17 cellular contexts compared by ENCODE assay signal in genomic region chr9:137270929-137271695, GRCh38. TPM values are rescaled to one million over a fixed set of nuclear protein-coding genes. Genes with fewer than 3 reads are reported as not detected.
A peak's percentile ranks its signal among the peaks of the same experiment; 100 is the strongest.
DNase-seq lines count a peak whose midpoint lies in the region; ATAC-seq, FAIRE-seq and TF ChIP-seq lines count a peak whose summit lies in the region.
"Had no signal": no experiment of that assay in that cellular context is flagged by ENCODE, and none has a peak within 500 bp of the region (broad histone marks: within the 10 kb centered on the region; RNA-seq: fewer than 3 reads in every experiment).

No MANE protein-coding gene starts in this region.

- intact Hi-C loops in psoas muscle (cut with DNase I) = no loop called here

- peaks cover 16 to 18% of the 10 kb centered on the region in 2 donors for H3K4me1 Mint-ChIP-seq in effector memory CD8-positive, alpha-beta T cell (ENCODE audit: low read depth in 2 of 2)
- H3K4me1 Mint-ChIP-seq in stimulated activated effector memory CD8-positive, alpha-beta T cell treated with anti-CD3 and anti-CD28 coated beads, Interleukin-12 subunit alpha, Interleukin-12 subunit beta, amount 100 ng/mL, for 72 hours = peaks cover 41% of the 10 kb centered on the region
- peaks cover 31% of the 10 kb centered on the region for H3K4me1 Mint-ChIP-seq in HFFc6 (ENCODE audit: low read depth)

- peak; percentile 51 for DNase-seq in activated T-cell treated with anti-CD3 and anti-CD28 coated beads, Interleukin-2, amount 50 U/mL, for 1 hour
- DNase-seq in activated T-cell treated with anti-CD3 and anti-CD28 coated beads for 4 hours = no peak
- DNase-seq in SK-N-MC (ENCODE audit: low read depth, low spot score) = no peak
- DNase-seq in effector memory CD8-positive, alpha-beta T cell = no peak
- DNase-seq in stimulated activated effector memory CD8-positive, alpha-beta T cell treated with anti-CD3 and anti-CD28 coated beads, Interleukin-12 subunit alpha, Interleukin-12 subunit beta, amount 100 ng/mL, for 72 hours (ENCODE audit: low spot score in 2 of 2) = no peak
- DNase-seq in small intestine = no peak
- DNase-seq in HFFc6 = no peak
- no peak for DNase-seq in psoas muscle
- DNase-seq: activated CD8-positive, alpha-beta memory T cell treated with anti-CD3 and anti-CD28 coated beads, Interleukin-2, amount 50 U/mL, for 4 hours; left colon; NCI-H2171 treated with DMSO at 0.1 percent for 48 hours; nephron progenitor cell; T-helper 9 cell had no signal

- no peak overlapping the region for H3K9ac ChIP-seq in SK-N-MC (ENCODE audit: insufficient read length)

- H3K36me3 ChIP-seq in SK-N-MC (ENCODE audit: insufficient read depth, low read length) (peaks cover 19% of the 10 kb centered on the region; the same call in 1 of the 2 replicates), small intestine (ENCODE audit: control insufficient read depth in 2 of 2, insufficient read depth in 2 of 2, low read length in 2 of 2) (peaks cover 4 to 10% of the 10 kb centered on the region in 2 donors), psoas muscle (ENCODE audit: insufficient read depth in 1 of 2, low read depth in 1 of 2) (peaks cover 2 to 53% of the 10 kb centered on the region in 2 donors)

- H3K27ac Mint-ChIP-seq in effector memory CD8-positive, alpha-beta T cell = peak overlapping the region in 1 of 2 donors; percentile 44
- H3K27ac Mint-ChIP-seq in stimulated activated effector memory CD8-positive, alpha-beta T cell treated with anti-CD3 and anti-CD28 coated beads, Interleukin-12 subunit alpha, Interleukin-12 subunit beta, amount 100 ng/mL, for 72 hours = peak overlapping the region; percentile 37
- H3K27ac Mint-ChIP-seq in HFFc6 = no peak overlapping the region
- H3K27ac Mint-ChIP-seq: nephron progenitor cell had no signal

- peak; percentile 72 for ATAC-seq in effector memory CD8-positive, alpha-beta T cell (replicated peaks)
- ATAC-seq in stimulated activated effector memory CD8-positive, alpha-beta T cell treated with anti-CD3 and anti-CD28 coated beads, Interleukin-12 subunit alpha, Interleukin-12 subunit beta, amount 100 ng/mL, for 72 hours = no peak
- no peak for ATAC-seq in psoas muscle
- ATAC-seq: left colon had no signal

- H3K27me3 ChIP-seq in small intestine (ENCODE audit: control insufficient read depth in 2 of 2, insufficient read depth in 2 of 2, low read length in 2 of 2) (no peaks in the 10 kb centered on the region), psoas muscle (ENCODE audit: insufficient read depth in 3 of 3, low read length in 2 of 3) (peaks cover 0 to 2% (median 2%) of the 10 kb centered on the region in 3 donors)

- peaks cover 4 to 8% of the 10 kb centered on the region in 2 donors for H3K4me1 ChIP-seq in small intestine (ENCODE audit: control insufficient read depth in 2 of 2, insufficient read depth in 1 of 2, low read depth in 1 of 2, low read length in 1 of 2)
- H3K4me1 ChIP-seq in psoas muscle = peaks cover 25% of the 10 kb centered on the region

- TF ChIP-seq CTCF in HFFc6 (IDR thresholded peaks at IDR 0.05) = no peak
- no peak for TF ChIP-seq CTCF in psoas muscle (IDR thresholded peaks at IDR 0.05)

- H3K27me3 Mint-ChIP-seq in effector memory CD8-positive, alpha-beta T cell = no peaks in the 10 kb centered on the region
- H3K27me3 Mint-ChIP-seq in HFFc6 (ENCODE audit: insufficient read depth) = peaks cover 6% of the 10 kb centered on the region

- no peak for FAIRE-seq in small intestine (lab: Jason Lieb, UNC)
- FAIRE-seq: GM19239, H1 had no signal

- 82 to 88% (median 85%) methylated on average over 32 of the region's 32 CpGs for WGBS in small intestine, 3 donors
- 82 to 91% (median 87%) methylated on average over 32 of the region's 32 CpGs for WGBS in psoas muscle, 3 donors

- H3K27ac ChIP-seq in SK-N-MC = peak overlapping the region; percentile 57; the same call in 1 of the 2 replicates
- no peak overlapping the region for H3K27ac ChIP-seq in small intestine (ENCODE audit: low read depth in 1 of 2, low read length in 1 of 2)
- no peak overlapping the region for H3K27ac ChIP-seq in psoas muscle

- H3K4me3 ChIP-seq in SK-N-MC (no peak overlapping the region), small intestine (ENCODE audit: low read depth in 1 of 2, low read length in 2 of 2) (no peak overlapping the region), psoas muscle (no peak overlapping the region)

- H3K4me3 Mint-ChIP-seq in effector memory CD8-positive, alpha-beta T cell = peak overlapping the region in 1 of 2 donors; percentile 12
- H3K4me3 Mint-ChIP-seq in stimulated activated effector memory CD8-positive, alpha-beta T cell treated with anti-CD3 and anti-CD28 coated beads, Interleukin-12 subunit alpha, Interleukin-12 subunit beta, amount 100 ng/mL, for 72 hours = no peak overlapping the region
- no peak overlapping the region for H3K4me3 Mint-ChIP-seq in HFFc6
- H3K4me3 Mint-ChIP-seq: nephron progenitor cell had no signal

- H3K9me3 ChIP-seq in SK-N-MC (ENCODE audit: low read depth, low read length) = no peaks in the 10 kb centered on the region
- no peaks in the 10 kb centered on the region for H3K9me3 ChIP-seq in small intestine (ENCODE audit: control insufficient read depth, low read depth)
- H3K9me3 ChIP-seq in psoas muscle = no peaks in the 10 kb centered on the region

- no peaks in the 10 kb centered on the region for H3K9me3 Mint-ChIP-seq in effector memory CD8-positive, alpha-beta T cell
- H3K9me3 Mint-ChIP-seq in stimulated activated effector memory CD8-positive, alpha-beta T cell treated with anti-CD3 and anti-CD28 coated beads, Interleukin-12 subunit alpha, Interleukin-12 subunit beta, amount 100 ng/mL, for 72 hours = no peaks in the 10 kb centered on the region
- H3K9me3 Mint-ChIP-seq in HFFc6 = no peaks in the 10 kb centered on the region
- H3K9me3 Mint-ChIP-seq: nephron progenitor cell had no signal

- H3K36me3 Mint-ChIP-seq in effector memory CD8-positive, alpha-beta T cell (ENCODE audit: insufficient read depth) = peaks cover 25% of the 10 kb centered on the region
- H3K36me3 Mint-ChIP-seq in stimulated activated effector memory CD8-positive, alpha-beta T cell treated with anti-CD3 and anti-CD28 coated beads, Interleukin-12 subunit alpha, Interleukin-12 subunit beta, amount 100 ng/mL, for 72 hours = peaks cover 59% of the 10 kb centered on the region
- H3K36me3 Mint-ChIP-seq in HFFc6 (ENCODE audit: low read depth) = peaks cover 20% of the 10 kb centered on the region

RNA-seq across cellular contexts. Expression of gene TOR4A, which starts 6.4 kb away (rescaled TPM):
- polyA plus RNA-seq in small intestine (10 to 100 TPM in 1 of 3 donors, 1 to 10 TPM in 2; 3.4 to 21.5 (median 9.7) TPM), psoas muscle (1 to 10 TPM in 2 of 3 donors, under 1 TPM in 1; 0.77 to 2.3 (median 1.1) TPM)
- 10 to 100 TPM; 58.4 to 76.2 (median 62.2) TPM for total RNA-seq in HFFc6 (2021; fragmentation: NEBNext Ultra II Directional; extraction: Animal tissue kit (Norgen Biotek cat#: 25700))
- 1 to 10 TPM; 1.7 to 2.3 (median 2.1) TPM for total RNA-seq in psoas muscle

RNA-seq across cellular contexts. Expression of gene NELFB, which starts 16.0 kb away (rescaled TPM):
- 10 to 100 TPM; 34.7 to 62.5 (median 34.9) TPM for polyA plus RNA-seq in small intestine
- total RNA-seq in HFFc6 (2021; fragmentation: NEBNext Ultra II Directional; extraction: Animal tissue kit (Norgen Biotek cat#: 25700)) = 10 to 100 TPM; 48.5 to 59.9 (median 52.7) TPM
- 10 to 100 TPM; 39.1 to 53.7 (median 42.8) TPM for total RNA-seq in psoas muscle
- 10 to 100 TPM; 43.2 to 74.3 (median 58.5) TPM for polyA plus RNA-seq in psoas muscle

RNA-seq across cellular contexts. Expression of gene STPG3, which starts 20.0 kb away (rescaled TPM):
- polyA plus RNA-seq in small intestine (not detected), psoas muscle (under 1 TPM in 1 of 3 donors, not detected in 2; 0.08 TPM)
- total RNA-seq in HFFc6 (2021; fragmentation: NEBNext Ultra II Directional; extraction: Animal tissue kit (Norgen Biotek cat#: 25700)) = not detected
- total RNA-seq in psoas muscle = not detected
- total RNA-seq: H1, left colon, skeletal muscle tissue, urinary bladder had no signal
- polyA plus RNA-seq: H1, urinary bladder had no signal

RNA-seq across cellular contexts. Expression of gene TUBB4B, which starts 30.0 kb away (rescaled TPM):
- polyA plus RNA-seq in small intestine = 100 to 1,000 TPM; 365 to 374 (median 369) TPM
- total RNA-seq in HFFc6 (2021; fragmentation: NEBNext Ultra II Directional; extraction: Animal tissue kit (Norgen Biotek cat#: 25700)) = 100 to 1,000 TPM; 415 to 760 (median 681) TPM
- total RNA-seq in psoas muscle = 100 to 1,000 TPM; 111 to 273 (median 230) TPM
- polyA plus RNA-seq in psoas muscle = 100 to 1,000 TPM; 350 to 838 (median 389) TPM

RNA-seq across cellular contexts. Expression of gene NRARP, which starts 31.0 kb away (rescaled TPM):
- polyA plus RNA-seq in small intestine (10 to 100 TPM in 1 of 3 donors, 1 to 10 TPM in 2; 3.2 to 12.6 (median 5.1) TPM), psoas muscle (1 to 10 TPM in 1 of 3 donors, under 1 TPM in 2; 0.73 to 1.4 (median 0.91) TPM)
- under 1 TPM in 5 of 6 experiments, not detected in 1; 0.09 to 0.36 (median 0.17) TPM for total RNA-seq in HFFc6 (2021; fragmentation: NEBNext Ultra II Directional; extraction: Animal tissue kit (Norgen Biotek cat#: 25700))
- total RNA-seq in psoas muscle = 1 to 10 TPM; 3.5 to 7.5 (median 5.3) TPM

Comparison
In these comparisons a context has a peak if more than half of its experiments do, and no peak if none do; other contexts are left out.
1. RNA of gene TOR4A, which starts 6.4 kb away (total RNA-seq): 58.4 to 76.2 TPM in HFFc6; 1.7 to 2.3 TPM in psoas muscle; every median in the first group is over 10 times any median in the second.